In the genomic region with DNA sequence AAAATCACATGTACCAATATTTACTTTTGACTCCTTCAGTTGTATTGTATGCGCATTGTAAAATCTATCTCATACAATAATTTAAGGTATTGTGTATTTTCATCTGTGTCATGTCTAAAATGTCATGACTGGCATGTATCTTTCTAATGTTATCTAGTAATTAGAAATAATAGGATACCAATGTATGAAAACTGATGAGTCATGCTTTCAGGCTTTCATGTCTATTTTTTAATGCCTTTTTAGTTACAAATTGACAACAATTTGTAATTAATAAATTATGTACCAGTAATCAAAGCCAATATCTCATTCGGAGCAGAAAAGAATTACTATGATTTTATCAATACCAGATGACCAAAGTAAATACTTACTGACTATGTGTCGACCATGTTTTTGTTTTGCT, we compare ENCODE assay signal across 25 cellular contexts.
DNase-seq lines count a peak whose midpoint lies in the region; ATAC-seq, FAIRE-seq and TF ChIP-seq lines count a peak whose summit lies in the region.
"Had no signal": no experiment of that assay in that cellular context is flagged by ENCODE, and none has a peak within 500 bp of the region (broad histone marks: within the 10 kb centered on the region; RNA-seq: fewer than 3 reads in every experiment).

No MANE protein-coding gene starts in this region.

- H2BK12ac ChIP-seq in H1 (ENCODE audit: low read depth, low read length): no peak overlapping the region
- no peak overlapping the region for H2BK12ac ChIP-seq in neuronal stem cell (ENCODE audit: low read length)

- H3K23me2 ChIP-seq in H1 (ENCODE audit: low read depth, low read length): no peaks in the 10 kb centered on the region

- ATAC-seq in A549 (no peak), HCT116 (no peak), K562 (no peak), HG03342 (IDR thresholded peaks at IDR 0.05; ENCODE audit: unreplicated experiment) (no peak)
- ATAC-seq: CD8-positive, alpha-beta T cell; GM12878 had no signal

- H3K9ac ChIP-seq in HCT116 (ENCODE audit: low read length) (no peak overlapping the region), K562 (ENCODE audit: insufficient read depth in 1 of 2, low read depth in 2 of 2, low read length in 2 of 2) (no peak overlapping the region), H1 (replicated peaks in 1 of 4; ENCODE audit: extremely low read depth in 1 of 4, low read depth in 3 of 4, low read length in 3 of 4) (no peak overlapping the region), neuronal stem cell (ENCODE audit: low read depth, low read length, poor library complexity) (no peak overlapping the region)
- H3K9ac ChIP-seq: BLaER1 treated with 17β-estradiol and CSF1 and Interleukin-3, amounts not matched to agents 10 nM and 100 nM had no signal

- H3K4me1 ChIP-seq in A549 (no peaks in the 10 kb centered on the region), HCT116 (ENCODE audit: control insufficient read depth in 1 of 2, insufficient read depth in 2 of 2, low read length in 2 of 2) (no peaks in the 10 kb centered on the region), K562 (replicated peaks in 1 of 2; ENCODE audit: control insufficient read depth in 2 of 2, insufficient read depth in 2 of 2, low read length in 2 of 2) (no peaks in the 10 kb centered on the region), H1 (replicated peaks in 1 of 4; ENCODE audit: control insufficient read depth in 3 of 4, insufficient read depth in 4 of 4, low read length in 3 of 4) (peaks cover 0 to 7% (median 2%) of the 10 kb centered on the region in 4 experiments; a peak in 2 of 7 replicates), neuronal stem cell (ENCODE audit: control insufficient read depth in 2 of 2, insufficient read depth in 1 of 2, low read depth in 1 of 2, low read length in 2 of 2) (peaks cover under 1 to 3% of the 10 kb centered on the region in 2 donors)
- H3K4me1 ChIP-seq: BLaER1 treated with 17β-estradiol and CSF1 and Interleukin-3, amounts not matched to agents 10 nM and 100 nM; Caco-2 had no signal

- no peak for TF ChIP-seq POLR2A in A549 (IDR thresholded peaks at IDR 0.05; ENCODE audit: low read length)
- TF ChIP-seq POLR2A in HCT116 (IDR thresholded peaks at IDR 0.05; ENCODE audit: borderline replicate concordance, extremely low read depth, insufficient read depth, insufficient read length): no peak
- no peak for TF ChIP-seq POLR2A in K562 (conservative IDR thresholded peaks at IDR 0.05)
- no peak for TF ChIP-seq POLR2A in H1 (IDR thresholded peaks at IDR 0.05; ENCODE audit: control extremely low read depth in 1 of 2, low read depth in 2 of 2, low read length in 2 of 2)

- H3K9me2 ChIP-seq in HCT116 (ENCODE audit: insufficient read depth): no peaks in the 10 kb centered on the region

- H3K27ac ChIP-seq in A549 (no peak overlapping the region), HCT116 (ENCODE audit: low read depth, low read length) (no peak overlapping the region), K562 (ENCODE audit: extremely low read depth, low read depth, low read length) (no peak overlapping the region), H1 (ENCODE audit: low read depth, low read length) (no peak overlapping the region), neuronal stem cell (replicated peaks; ENCODE audit: low read length) (no peak overlapping the region)
- H3K27ac ChIP-seq: BLaER1 treated with 17β-estradiol and CSF1 and Interleukin-3, amounts not matched to agents 10 nM and 100 nM; C4-2B had no signal

- H3K4ac ChIP-seq in H1 (replicated peaks; ENCODE audit: insufficient read length, low read depth, low read length): no peak overlapping the region
- H3K4ac ChIP-seq in neuronal stem cell (ENCODE audit: low read length): no peak overlapping the region

- H4K20me1 ChIP-seq in HCT116 (ENCODE audit: insufficient read depth): no peaks in the 10 kb centered on the region
- H4K20me1 ChIP-seq in K562 (replicated peaks; ENCODE audit: control insufficient read depth, insufficient read depth, low read length): no peaks in the 10 kb centered on the region
- H4K20me1 ChIP-seq in H1 (replicated peaks in 1 of 2; ENCODE audit: control insufficient read depth in 1 of 2, insufficient read depth in 2 of 2, low read length in 2 of 2): no peaks in the 10 kb centered on the region
- H4K20me1 ChIP-seq: BLaER1 treated with 17β-estradiol and CSF1 and Interleukin-3, amounts not matched to agents 10 nM and 100 nM had no signal

- no peaks in the 10 kb centered on the region for H3K9me1 ChIP-seq in K562 (ENCODE audit: control insufficient read depth, insufficient read depth, low read length)

- H3K18ac ChIP-seq in H1 (ENCODE audit: extremely low read depth, low read length) (no peak overlapping the region), neuronal stem cell (ENCODE audit: low read length) (no peak overlapping the region)

- TF ChIP-seq RAD21 in A549 (conservative IDR thresholded peaks at IDR 0.05 in 1 of 2, IDR thresholded peaks at IDR 0.05 in 1 of 2) (no peak), HCT116 (IDR thresholded peaks at IDR 0.05; ENCODE audit: low read depth) (no peak), K562 (CRISPR knock-in tag; conservative IDR thresholded peaks at IDR 0.05 in 1 of 2, IDR thresholded peaks at IDR 0.05 in 1 of 2) (no peak), H1 (IDR thresholded peaks at IDR 0.05 in 1 of 2, conservative IDR thresholded peaks at IDR 0.05 in 1 of 2; ENCODE audit: low read depth in 2 of 2, low read length in 2 of 2) (no peak)

- no peak overlapping the region for H3K14ac ChIP-seq in H1 (ENCODE audit: insufficient read length)
- H3K14ac ChIP-seq in neuronal stem cell (ENCODE audit: low read length): no peak overlapping the region

- H3K79me1 ChIP-seq in H1 (ENCODE audit: low read depth, low read length) (no peaks in the 10 kb centered on the region), neuronal stem cell (ENCODE audit: low read depth, low read length) (no peaks in the 10 kb centered on the region)

- H3K4me3 ChIP-seq in A549: no peak overlapping the region
- no peak overlapping the region for H3K4me3 ChIP-seq in HCT116 (replicated peaks in 1 of 2; ENCODE audit: low read depth in 1 of 2, low read length in 2 of 2)
- no peak overlapping the region for H3K4me3 ChIP-seq in K562
- H3K4me3 ChIP-seq in H1 (ENCODE audit: extremely low read depth in 1 of 4, insufficient read depth in 2 of 4, low read depth in 3 of 4, low read length in 4 of 4): no peak overlapping the region
- H3K4me3 ChIP-seq in neuronal stem cell (ENCODE audit: low read length in 2 of 2): no peak overlapping the region
- H3K4me3 ChIP-seq: BLaER1 treated with 17β-estradiol and CSF1 and Interleukin-3, amounts not matched to agents 10 nM and 100 nM; GM12878 had no signal

- no peak overlapping the region for H2BK15ac ChIP-seq in H1 (ENCODE audit: low read length)
- no peak overlapping the region for H2BK15ac ChIP-seq in neuronal stem cell (ENCODE audit: low read length)

- intact Hi-C loops in HCT116 (cut with micrococcal nuclease) (no loop called here), K562 (cut with micrococcal nuclease) (no loop called here)

- in situ Hi-C loops in K562 (cut with MboI): no loop called here

- no peak overlapping the region for H4K91ac ChIP-seq in H1 (replicated peaks; ENCODE audit: insufficient read length, low read length)
- no peak overlapping the region for H4K91ac ChIP-seq in neuronal stem cell (ENCODE audit: low read depth, low read length, poor library complexity)

- no peak overlapping the region for H2BK20ac ChIP-seq in H1 (ENCODE audit: low read length)

- no peak overlapping the region for H2BK120ac ChIP-seq in H1 (replicated peaks; ENCODE audit: low read depth, low read length)
- H2BK120ac ChIP-seq in neuronal stem cell (ENCODE audit: low read depth, low read length): no peak overlapping the region

- H2AFZ ChIP-seq in HCT116 (ENCODE audit: low read depth, low read length, poor library complexity, severe bottlenecking) (peak overlapping the region; percentile 29), K562 (ENCODE audit: low read depth, low read length) (no peak overlapping the region), H1 (ENCODE audit: low read length) (no peak overlapping the region), neuronal stem cell (ENCODE audit: low read length) (no peak overlapping the region)

- no peak overlapping the region for H3K56ac ChIP-seq in H1 (replicated peaks; ENCODE audit: insufficient read length, low read depth, low read length)

- H3K4me2 ChIP-seq in A549: no peak overlapping the region
- no peak overlapping the region for H3K4me2 ChIP-seq in HCT116 (ENCODE audit: low read length)
- no peak overlapping the region for H3K4me2 ChIP-seq in K562 (ENCODE audit: insufficient read depth, low read length)
- H3K4me2 ChIP-seq in H1 (ENCODE audit: insufficient read depth in 1 of 2, low read depth in 2 of 2, low read length in 2 of 2): no peak overlapping the region
- no peak overlapping the region for H3K4me2 ChIP-seq in neuronal stem cell (ENCODE audit: insufficient read depth, low read length, poor library complexity, severe bottlenecking)
- H3K4me2 ChIP-seq: BLaER1 treated with 17β-estradiol and CSF1 and Interleukin-3, amounts not matched to agents 10 nM and 100 nM had no signal

- H3K23ac ChIP-seq in H1 (ENCODE audit: insufficient read length) (no peak overlapping the region), neuronal stem cell (ENCODE audit: low read depth, low read length, poor library complexity) (no peak overlapping the region)

- no peaks in the 10 kb centered on the region for H3K9me3 ChIP-seq in A549
- H3K9me3 ChIP-seq in HCT116 (ENCODE audit: control insufficient read depth in 1 of 2, insufficient read depth in 1 of 2, low read depth in 1 of 2, low read length in 2 of 2): no peaks in the 10 kb centered on the region
- H3K9me3 ChIP-seq in K562 (replicated peaks; ENCODE audit: control insufficient read depth, insufficient read depth, low read depth, low read length): no peaks in the 10 kb centered on the region
- H3K9me3 ChIP-seq in H1 (ENCODE audit: insufficient read depth in 2 of 2, low read depth in 1 of 2, low read length in 1 of 2): no peaks in the 10 kb centered on the region
- no peaks in the 10 kb centered on the region for H3K9me3 ChIP-seq in neuronal stem cell (replicated peaks in 1 of 2; ENCODE audit: control insufficient read depth in 2 of 2, insufficient read depth in 1 of 2, low read depth in 1 of 2, low read length in 2 of 2)
- H3K9me3 ChIP-seq: BLaER1 treated with 17β-estradiol and CSF1 and Interleukin-3, amounts not matched to agents 10 nM and 100 nM; Caco-2 had no signal

- 76% methylated on average over 3 of the region's 3 CpGs for WGBS in A549 (ENCODE audit: missing lambda C conversion rate)
- 25% methylated on average over 3 of the region's 3 CpGs for WGBS in K562 (ENCODE audit: insufficient coverage, low coverage, missing lambda C conversion rate)
- WGBS in H1 (ENCODE audit: extremely low coverage in 1 of 2, insufficient coverage in 1 of 2, insufficient read length in 1 of 2, insufficient replicate concordance in 2 of 2, low coverage in 1 of 2, low lambda C conversion rate in 2 of 2, missing lambda C conversion rate in 1 of 2), 2 experiments: 92% methylated on average over 3 of the region's 3 CpGs; no CpG with 5 or more reads in 1 of the 2 experiments
- no CpG with 5 or more reads among the region's 3 CpGs for WGBS in neuronal stem cell (ENCODE audit: extremely low coverage in 2 of 2, insufficient read length in 2 of 2, insufficient replicate concordance in 1 of 2), 2 donors

- BruUV-seq in HCT116 (replicated peaks; lab: Mats Ljungman, UMichigan) (no TSS peak), K562 (replicated peaks; lab: Mats Ljungman, UMichigan) (no TSS peak)

- H3K79me2 ChIP-seq in HCT116 (ENCODE audit: insufficient read depth, low read length) (no peaks in the 10 kb centered on the region), K562 (ENCODE audit: control insufficient read depth, insufficient read depth, low read length) (no peaks in the 10 kb centered on the region), H1 (ENCODE audit: control insufficient read depth in 1 of 2, insufficient read depth in 2 of 2, low read length in 2 of 2) (no peaks in the 10 kb centered on the region)

- H4K8ac ChIP-seq in H1 (ENCODE audit: extremely low read depth, insufficient read depth, low read length): no peak overlapping the region
- no peak overlapping the region for H4K8ac ChIP-seq in neuronal stem cell (ENCODE audit: low read depth, low read length)

- RAD21 ChIA-PET in HCT116 (lab: Charles Lee; ENCODE audit: low non-redundant PET in 1 of 2, low total read pairs in 2 of 2, uncharacterized antibody in 2 of 2, unreplicated experiment in 2 of 2): no interaction called here

- no peak overlapping the region for H4K5ac ChIP-seq in H1 (ENCODE audit: insufficient read length, low read depth, low read length)

- POLR2A ChIA-PET in A549 (lab: Yijun Ruan, JAX): no interaction called here
- POLR2A ChIA-PET in HCT116 (lab: Charles Lee): no interaction called here
- POLR2A ChIA-PET in K562 (lab: Yijun Ruan, JAX): no interaction called here
- POLR2A ChIA-PET in H1 (lab: Charles Lee; ENCODE audit: partially characterized antibody): no interaction called here

- H3K27me3 ChIP-seq in HCT116 (ENCODE audit: insufficient read depth, low read length) (no peaks in the 10 kb centered on the region), K562 (ENCODE audit: control insufficient read depth in 2 of 2, insufficient read depth in 2 of 2, low read length in 2 of 2) (no peaks in the 10 kb centered on the region), H1 (replicated peaks in 1 of 4; ENCODE audit: control insufficient read depth in 3 of 4, extremely low read depth in 1 of 4, insufficient read depth in 3 of 4, low read length in 3 of 4) (no peaks in the 10 kb centered on the region), neuronal stem cell (ENCODE audit: control insufficient read depth in 3 of 3, insufficient read depth in 3 of 3, low read depth in 1 of 3, low read length in 3 of 3) (no peaks in the 10 kb centered on the region)
- H3K27me3 ChIP-seq: BLaER1 treated with 17β-estradiol and CSF1 and Interleukin-3, amounts not matched to agents 10 nM and 100 nM had no signal

- TF ChIP-seq CTCF in A549 (IDR thresholded peaks at IDR 0.05) (no peak), HCT116 (IDR thresholded peaks at IDR 0.05 in 2 of 3, conservative IDR thresholded peaks at IDR 0.05 in 1 of 3; ENCODE audit: borderline replicate concordance in 1 of 3, insufficient read depth in 1 of 3, low read depth in 2 of 3, low read length in 2 of 3) (no peak), K562 (IDR thresholded peaks at IDR 0.05 in 2 of 3, conservative IDR thresholded peaks at IDR 0.05 in 1 of 3; ENCODE audit: insufficient read depth in 2 of 3, low read depth in 1 of 3, low read length in 3 of 3) (no peak), H1 (IDR thresholded peaks at IDR 0.05; ENCODE audit: control extremely low read depth in 1 of 3, insufficient read depth in 1 of 3, low read depth in 1 of 3, low read length in 3 of 3) (no peak)

- CTCF ChIA-PET in A549 (lab: Yijun Ruan, JAX): no interaction called here
- CTCF ChIA-PET in HCT116 (lab: Charles Lee): no interaction called here
- CTCF ChIA-PET in K562 (lab: Yijun Ruan, JAX; ENCODE audit: low intra/inter-chr PET ratio): no interaction called here
- CTCF ChIA-PET in H1 (lab: Charles Lee; ENCODE audit: partially characterized antibody): no interaction called here

- FAIRE-seq in A549 (lab: Jason Lieb, UNC) (no peak), K562 (lab: Jason Lieb, UNC) (no peak), H1 (lab: Jason Lieb, UNC) (no peak)
- FAIRE-seq: A204.1, GM12878, GM12892, GM18507 had no signal

- H3K36me3 ChIP-seq in HCT116 (ENCODE audit: control insufficient read depth in 1 of 2, insufficient read depth in 2 of 2, low read length in 2 of 2) (no peaks in the 10 kb centered on the region), K562 (ENCODE audit: control insufficient read depth, insufficient read depth, low read length) (no peaks in the 10 kb centered on the region), H1 (ENCODE audit: control insufficient read depth in 2 of 4, insufficient read depth in 4 of 4, low read length in 3 of 4) (no peaks in the 10 kb centered on the region), neuronal stem cell (replicated peaks in 1 of 2; ENCODE audit: control insufficient read depth in 2 of 2, insufficient read depth in 2 of 2, low read length in 2 of 2) (no peaks in the 10 kb centered on the region)
- H3K36me3 ChIP-seq: BLaER1 treated with 17β-estradiol and CSF1 and Interleukin-3, amounts not matched to agents 10 nM and 100 nM had no signal

- H2BK5ac ChIP-seq in H1 (ENCODE audit: low read depth, low read length) (no peak overlapping the region), neuronal stem cell (ENCODE audit: low read length) (no peak overlapping the region)

- TF ChIP-seq EP300 in A549 (IDR thresholded peaks at IDR 0.05) (no peak), K562 (IDR thresholded peaks at IDR 0.05; ENCODE audit: low read length) (no peak), H1 (IDR thresholded peaks at IDR 0.05; ENCODE audit: borderline replicate concordance in 1 of 2, low read depth in 2 of 2, low read length in 2 of 2) (no peak)

- no peak for DNase-seq in A549 (ENCODE audit: low read depth in 1 of 2, low spot score in 1 of 2)
- DNase-seq in HCT116 (ENCODE audit: low read depth, low spot score): no peak
- DNase-seq in K562 (ENCODE audit: extremely low read depth in 1 of 4, low spot score in 3 of 4): no peak
- no peak for DNase-seq in H1 (ENCODE audit: low read depth in 1 of 2, low spot score in 2 of 2)
- no peak for DNase-seq in neuronal stem cell (ENCODE audit: low spot score)
- no peak for DNase-seq in NCI-H128 (lab: John Stamatoyannopoulos, UW; ENCODE audit: unreplicated experiment)
- DNase-seq: 8988T; AML-193; Caco-2; Calu3; CD4-positive, alpha-beta T cell; CD8-positive, alpha-beta T cell; DMS153; DMS53; DMS79; DND-41; EL; GDM1 had no signal

- no peak overlapping the region for H2AK5ac ChIP-seq in H1 (ENCODE audit: low read depth, low read length)
- no peak overlapping the region for H2AK5ac ChIP-seq in neuronal stem cell (ENCODE audit: low read depth, low read length)
